21 cellular contexts compared by ENCODE assay signal in the genomic region with DNA sequence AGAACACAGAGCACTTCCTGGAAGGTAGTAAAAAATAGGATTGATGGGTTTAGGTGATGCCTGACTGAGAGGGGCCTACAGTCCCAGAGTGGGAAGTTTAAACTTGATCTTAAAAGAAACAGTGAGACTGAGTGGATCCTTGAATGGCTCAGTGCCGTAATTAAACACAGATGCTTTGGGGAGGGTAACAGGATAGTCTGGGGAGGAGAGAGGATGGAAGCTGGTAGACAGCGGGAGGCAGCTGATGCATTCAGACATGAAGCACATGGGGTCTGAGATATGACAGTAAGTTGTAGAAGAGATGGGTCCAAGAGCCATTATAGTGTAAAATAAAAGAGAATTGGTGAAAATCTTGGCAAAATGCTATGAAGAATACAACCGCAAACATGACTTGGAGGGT. TPM values are rescaled to one million over a fixed set of nuclear protein-coding genes. Genes with fewer than 3 reads are reported as not detected.
DNase-seq lines count a peak whose midpoint lies in the region; ATAC-seq, FAIRE-seq and TF ChIP-seq lines count a peak whose summit lies in the region.
"Had no signal": no experiment of that assay in that cellular context is flagged by ENCODE, and none has a peak within 500 bp of the region (broad histone marks: within the 10 kb centered on the region; RNA-seq: fewer than 3 reads in every experiment).

No MANE protein-coding gene starts in this region.

- H3K27ac ChIP-seq in body of pancreas, result no peak overlapping the region
- H3K27ac ChIP-seq: GM23248 had no signal

- intact Hi-C loops in body of pancreas (cut with DNase I), result no loop called here

- H3K9me3 Mint-ChIP-seq in nephron progenitor cell, result no peaks in the 10 kb centered on the region
- H3K9me3 Mint-ChIP-seq: CD8-positive, alpha-beta memory T cell had no signal

- no peaks in the 10 kb centered on the region for H3K27me3 ChIP-seq in body of pancreas
- H3K27me3 ChIP-seq: BE2C had no signal

- WGBS in body of pancreas, 2 donors, result 91 to 95% methylated on average over 3 of the region's 3 CpGs

- peaks cover 16% of the 10 kb centered on the region for H3K4me1 Mint-ChIP-seq in nephron progenitor cell
- H3K4me1 Mint-ChIP-seq: CD4-positive, CD25-positive, alpha-beta regulatory T cell; CD8-positive, alpha-beta memory T cell had no signal

- H3K9me3 ChIP-seq in body of pancreas, result no peaks in the 10 kb centered on the region
- H3K9me3 ChIP-seq: BE2C, HAP-1 had no signal

- TF ChIP-seq CTCF in nephron progenitor cell (IDR thresholded peaks at IDR 0.05), result no peak
- TF ChIP-seq CTCF in body of pancreas (IDR thresholded peaks at IDR 0.05), result no peak

- no peak overlapping the region for H3K4me3 ChIP-seq in body of pancreas
- H3K4me3 ChIP-seq: GM12878, GM23248, HAP-1 had no signal

- no peaks in the 10 kb centered on the region for H3K36me3 Mint-ChIP-seq in nephron progenitor cell (ENCODE audit: low read depth)
- H3K36me3 Mint-ChIP-seq: CD4-positive, CD25-positive, alpha-beta regulatory T cell; CD8-positive, alpha-beta memory T cell had no signal

- H3K27me3 Mint-ChIP-seq in nephron progenitor cell (ENCODE audit: low read depth, poor library complexity), result peaks cover 4% of the 10 kb centered on the region

- H3K27ac Mint-ChIP-seq in nephron progenitor cell, result peak overlapping the region; percentile 79
- H3K27ac Mint-ChIP-seq: CD4-positive, CD25-positive, alpha-beta regulatory T cell; CD8-positive, alpha-beta memory T cell had no signal

- DNase-seq in SK-N-DZ (ENCODE audit: low spot score), result peak; percentile 24
- DNase-seq in fibroblast of peridontal ligament (ENCODE audit: extremely low read depth), result peak; percentile 59
- no peak for DNase-seq in nephron progenitor cell
- DNase-seq in body of pancreas, result no peak
- no peak for DNase-seq in RCC 7860 (ENCODE audit: low spot score)
- DNase-seq: BE2C; C1 segment of cervical spinal cord; CD4-positive, CD25-positive, alpha-beta regulatory T cell; CD8-positive, alpha-beta memory T cell; COR-L47; DMS 273 treated with DMSO at 0.1 percent for 48 hours; DMS53; DND-41; EL had no signal

- H3K4me1 ChIP-seq in body of pancreas, result no peaks in the 10 kb centered on the region
- H3K4me1 ChIP-seq: BE2C, HAP-1 had no signal

- no peak for TF ChIP-seq POLR2A in body of pancreas (IDR thresholded peaks at IDR 0.05)

- FAIRE-seq in RCC 7860 (lab: Jason Lieb, UNC), result no peak
- FAIRE-seq: GM12878, HepG2 had no signal

- H3K36me3 ChIP-seq in body of pancreas (replicated peaks in 1 of 2; ENCODE audit: insufficient read depth in 1 of 2, low read depth in 2 of 2), result peaks cover 11 to 23% of the 10 kb centered on the region in 2 donors
- H3K36me3 ChIP-seq: BE2C, HAP-1 had no signal

- peak; percentile 59; the same call in 2 of the 3 replicates for ATAC-seq in SK-N-SH treated with all-trans-retinoic acid at 6 μM for 48 hours
- no peak for ATAC-seq in body of pancreas
- no peak for ATAC-seq in GM19467 (IDR thresholded peaks at IDR 0.05; ENCODE audit: unreplicated experiment)
- ATAC-seq: GM12878, HepG2 had no signal

- no peak overlapping the region for H3K4me3 Mint-ChIP-seq in nephron progenitor cell
- H3K4me3 Mint-ChIP-seq: CD4-positive, CD25-positive, alpha-beta regulatory T cell; CD8-positive, alpha-beta memory T cell had no signal

TF ChIP-seq in SK-N-SH treated with all-trans-retinoic acid at 6 μM for 48 hours, 23 proteins besides CTCF, POLR2A, EP300 and RAD21:
- TF ChIP-seq, protein P1, sequence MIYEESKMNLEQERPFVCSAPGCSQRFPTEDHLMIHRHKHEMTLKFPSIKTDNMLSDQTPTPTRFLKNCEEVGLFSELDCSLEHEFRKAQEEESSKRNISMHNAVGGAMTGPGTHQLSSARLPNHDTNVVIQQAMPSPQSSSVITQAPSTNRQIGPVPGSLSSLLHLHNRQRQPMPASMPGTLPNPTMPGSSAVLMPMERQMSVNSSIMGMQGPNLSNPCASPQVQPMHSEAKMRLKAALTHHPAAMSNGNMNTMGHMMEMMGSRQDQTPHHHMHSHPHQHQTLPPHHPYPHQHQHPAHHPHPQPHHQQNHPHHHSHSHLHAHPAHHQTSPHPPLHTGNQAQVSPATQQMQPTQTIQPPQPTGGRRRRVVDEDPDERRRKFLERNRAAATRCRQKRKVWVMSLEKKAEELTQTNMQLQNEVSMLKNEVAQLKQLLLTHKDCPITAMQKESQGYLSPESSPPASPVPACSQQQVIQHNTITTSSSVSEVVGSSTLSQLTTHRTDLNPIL (CRISPR knock-in tag; IDR thresholded peaks at IDR 0.05; ENCODE audit: low read depth), result no peak
- TF ChIP-seq ESRRG (CRISPR knock-in tag; IDR thresholded peaks at IDR 0.05) (no peak), BACH2 (CRISPR knock-in tag; IDR thresholded peaks at IDR 0.05; ENCODE audit: borderline replicate concordance) (no peak), CSDC2 (CRISPR knock-in tag; IDR thresholded peaks at IDR 0.05) (no peak), RARB (CRISPR knock-in tag; IDR thresholded peaks at IDR 0.05) (no peak), SNAI2 (CRISPR knock-in tag; IDR thresholded peaks at IDR 0.05) (no peak), ZNF565 (CRISPR knock-in tag; conservative IDR thresholded peaks at IDR 0.05; ENCODE audit: low read depth) (no peak), ZFP3 (CRISPR knock-in tag; IDR thresholded peaks at IDR 0.05) (no peak)
- TF ChIP-seq, protein P2, sequence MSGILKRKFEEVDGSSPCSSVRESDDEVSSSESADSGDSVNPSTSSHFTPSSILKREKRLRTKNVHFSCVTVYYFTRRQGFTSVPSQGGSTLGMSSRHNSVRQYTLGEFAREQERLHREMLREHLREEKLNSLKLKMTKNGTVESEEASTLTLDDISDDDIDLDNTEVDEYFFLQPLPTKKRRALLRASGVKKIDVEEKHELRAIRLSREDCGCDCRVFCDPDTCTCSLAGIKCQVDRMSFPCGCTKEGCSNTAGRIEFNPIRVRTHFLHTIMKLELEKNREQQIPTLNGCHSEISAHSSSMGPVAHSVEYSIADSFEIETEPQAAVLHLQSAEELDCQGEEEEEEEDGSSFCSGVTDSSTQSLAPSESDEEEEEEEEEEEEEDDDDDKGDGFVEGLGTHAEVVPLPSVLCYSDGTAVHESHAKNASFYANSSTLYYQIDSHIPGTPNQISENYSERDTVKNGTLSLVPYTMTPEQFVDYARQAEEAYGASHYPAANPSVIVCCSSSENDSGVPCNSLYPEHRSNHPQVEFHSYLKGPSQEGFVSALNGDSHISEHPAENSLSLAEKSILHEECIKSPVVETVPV (CRISPR knock-in tag; IDR thresholded peaks at IDR 0.05), result no peak
TF ChIP-seq in SK-N-SH treated with all-trans-retinoic acid at 6 μM for 48 hours: peak in this region for 0.

RNA-seq across cellular contexts. Expression of gene AOX1, which starts 54.4 kb away (rescaled TPM):
- 0.39 TPM in 1 of 2 replicates, not detected in the other for polyA plus RNA-seq in SK-N-DZ (2014; cell fraction: cytosol; rRNA removed)
- polyA plus RNA-seq in SK-N-DZ (2014; cell fraction: nucleus; rRNA removed), result 0.11 and 0.18 TPM in 2 replicates
- total RNA-seq in body of pancreas, result 10 to 100 TPM; 60.0 to 75.0 TPM
- total RNA-seq: CD4-positive, CD25-positive, alpha-beta regulatory T cell; CD8-positive, alpha-beta memory T cell; G401 had no signal
- polyA plus RNA-seq: CD4-positive, CD25-positive, alpha-beta regulatory T cell had no signal

Comparison
In these comparisons a context has a peak if more than half of its experiments do, and no peak if none do; other contexts are left out.
1. DNase-seq: peak in SK-N-DZ (single experiment) and fibroblast of peridontal ligament (single experiment); none in nephron progenitor cell (single experiment), body of pancreas (0 of 4) and RCC 7860 (single experiment).